In genomic region chr3:150376001-150376848, GRCh38 we compare ENCODE assay signal across 1 cellular context.
TF ChIP-seq lines count a peak whose summit lies in the region.

No MANE protein-coding gene starts in this region.

TF ChIP-seq in K562, 482 proteins besides CTCF, POLR2A, EP300 and RAD21 (continued from another document and continues in another):
- no peak for TF ChIP-seq THAP12 (CRISPR knock-in tag; IDR thresholded peaks at IDR 0.05)
- no peak for TF ChIP-seq BMI1 (IDR thresholded peaks at IDR 0.05; ENCODE audit: low read length)
- TF ChIP-seq, protein P1, sequence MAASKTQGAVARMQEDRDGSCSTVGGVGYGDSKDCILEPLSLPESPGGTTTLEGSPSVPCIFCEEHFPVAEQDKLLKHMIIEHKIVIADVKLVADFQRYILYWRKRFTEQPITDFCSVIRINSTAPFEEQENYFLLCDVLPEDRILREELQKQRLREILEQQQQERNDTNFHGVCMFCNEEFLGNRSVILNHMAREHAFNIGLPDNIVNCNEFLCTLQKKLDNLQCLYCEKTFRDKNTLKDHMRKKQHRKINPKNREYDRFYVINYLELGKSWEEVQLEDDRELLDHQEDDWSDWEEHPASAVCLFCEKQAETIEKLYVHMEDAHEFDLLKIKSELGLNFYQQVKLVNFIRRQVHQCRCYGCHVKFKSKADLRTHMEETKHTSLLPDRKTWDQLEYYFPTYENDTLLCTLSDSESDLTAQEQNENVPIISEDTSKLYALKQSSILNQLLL (CRISPR knock-in tag; IDR thresholded peaks at IDR 0.05; ENCODE audit: borderline replicate concordance): no peak
- TF ChIP-seq MEF2A (IDR thresholded peaks at IDR 0.05; ENCODE audit: control insufficient read depth, low read depth, low read length): no peak
- TF ChIP-seq ZNF830 (CRISPR knock-in tag; IDR thresholded peaks at IDR 0.05): no peak
- peak; percentile 65 for TF ChIP-seq MEIS2 (IDR thresholded peaks at IDR 0.05; ENCODE audit: partially characterized antibody)
- TF ChIP-seq, protein P2, sequence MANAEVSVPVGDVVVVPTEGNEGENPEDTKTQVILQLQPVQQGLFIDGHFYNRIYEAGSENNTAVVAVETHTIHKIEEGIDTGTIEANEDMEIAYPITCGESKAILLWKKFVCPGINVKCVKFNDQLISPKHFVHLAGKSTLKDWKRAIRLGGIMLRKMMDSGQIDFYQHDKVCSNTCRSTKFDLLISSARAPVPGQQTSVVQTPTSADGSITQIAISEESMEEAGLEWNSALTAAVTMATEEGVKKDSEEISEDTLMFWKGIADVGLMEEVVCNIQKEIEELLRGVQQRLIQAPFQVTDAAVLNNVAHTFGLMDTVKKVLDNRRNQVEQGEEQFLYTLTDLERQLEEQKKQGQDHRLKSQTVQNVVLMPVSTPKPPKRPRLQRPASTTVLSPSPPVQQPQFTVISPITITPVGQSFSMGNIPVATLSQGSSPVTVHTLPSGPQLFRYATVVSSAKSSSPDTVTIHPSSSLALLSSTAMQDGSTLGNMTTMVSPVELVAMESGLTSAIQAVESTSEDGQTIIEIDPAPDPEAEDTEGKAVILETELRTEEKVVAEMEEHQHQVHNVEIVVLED (CRISPR knock-in tag; IDR thresholded peaks at IDR 0.05): no peak
- no peak; the same call in 1 of the 2 replicates for TF ChIP-seq NCOA1 (IDR thresholded peaks at IDR 0.05; ENCODE audit: low read depth)
- TF ChIP-seq, protein P3, sequence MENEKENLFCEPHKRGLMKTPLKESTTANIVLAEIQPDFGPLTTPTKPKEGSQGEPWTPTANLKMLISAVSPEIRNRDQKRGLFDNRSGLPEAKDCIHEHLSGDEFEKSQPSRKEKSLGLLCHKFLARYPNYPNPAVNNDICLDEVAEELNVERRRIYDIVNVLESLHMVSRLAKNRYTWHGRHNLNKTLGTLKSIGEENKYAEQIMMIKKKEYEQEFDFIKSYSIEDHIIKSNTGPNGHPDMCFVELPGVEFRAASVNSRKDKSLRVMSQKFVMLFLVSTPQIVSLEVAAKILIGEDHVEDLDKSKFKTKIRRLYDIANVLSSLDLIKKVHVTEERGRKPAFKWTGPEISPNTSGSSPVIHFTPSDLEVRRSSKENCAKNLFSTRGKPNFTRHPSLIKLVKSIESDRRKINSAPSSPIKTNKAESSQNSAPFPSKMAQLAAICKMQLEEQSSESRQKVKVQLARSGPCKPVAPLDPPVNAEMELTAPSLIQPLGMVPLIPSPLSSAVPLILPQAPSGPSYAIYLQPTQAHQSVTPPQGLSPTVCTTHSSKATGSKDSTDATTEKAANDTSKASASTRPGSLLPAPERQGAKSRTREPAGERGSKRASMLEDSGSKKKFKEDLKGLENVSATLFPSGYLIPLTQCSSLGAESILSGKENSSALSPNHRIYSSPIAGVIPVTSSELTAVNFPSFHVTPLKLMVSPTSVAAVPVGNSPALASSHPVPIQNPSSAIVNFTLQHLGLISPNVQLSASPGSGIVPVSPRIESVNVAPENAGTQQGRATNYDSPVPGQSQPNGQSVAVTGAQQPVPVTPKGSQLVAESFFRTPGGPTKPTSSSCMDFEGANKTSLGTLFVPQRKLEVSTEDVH (IDR thresholded peaks at IDR 0.05; ENCODE audit: low read depth, partially characterized antibody): no peak
- no peak for TF ChIP-seq CBX1 (IDR thresholded peaks at IDR 0.05; ENCODE audit: low read depth)
- peak in 1 of 2 experiments; percentile 23; a peak in 2 of 4 replicates for TF ChIP-seq FOXA3 (CRISPR knock-in tag; conservative IDR thresholded peaks at IDR 0.05 in 1 of 2, IDR thresholded peaks at IDR 0.05 in 1 of 2)
- no peak for TF ChIP-seq ZNF165 (CRISPR knock-in tag; IDR thresholded peaks at IDR 0.05; ENCODE audit: borderline replicate concordance)
- TF ChIP-seq PML (IDR thresholded peaks at IDR 0.05; ENCODE audit: low read length): no peak
- TF ChIP-seq GTF2A2 (tag; IDR thresholded peaks at IDR 0.05): no peak
- no peak for TF ChIP-seq SAFB (IDR thresholded peaks at IDR 0.05; ENCODE audit: borderline replicate concordance, low read depth, low read length)
- TF ChIP-seq HNRNPH1 (optimal IDR thresholded peaks at IDR 0.05; ENCODE audit: low read depth, low read length): no peak
- no peak for TF ChIP-seq SAP30 (IDR thresholded peaks at IDR 0.05; ENCODE audit: borderline replicate concordance, insufficient read depth, low read depth, low read length, poor library complexity, severe bottlenecking)
- TF ChIP-seq NR2C2 (CRISPR knock-in tag; IDR thresholded peaks at IDR 0.05): no peak
- TF ChIP-seq NR2C2 (tag; IDR thresholded peaks at IDR 0.05): peak; percentile 73
- TF ChIP-seq HDAC6 (IDR thresholded peaks at IDR 0.05; ENCODE audit: low read depth, low read length): no peak
- TF ChIP-seq NR0B1 (IDR thresholded peaks at IDR 0.05; ENCODE audit: partially characterized antibody): no peak
- TF ChIP-seq, protein P4, sequence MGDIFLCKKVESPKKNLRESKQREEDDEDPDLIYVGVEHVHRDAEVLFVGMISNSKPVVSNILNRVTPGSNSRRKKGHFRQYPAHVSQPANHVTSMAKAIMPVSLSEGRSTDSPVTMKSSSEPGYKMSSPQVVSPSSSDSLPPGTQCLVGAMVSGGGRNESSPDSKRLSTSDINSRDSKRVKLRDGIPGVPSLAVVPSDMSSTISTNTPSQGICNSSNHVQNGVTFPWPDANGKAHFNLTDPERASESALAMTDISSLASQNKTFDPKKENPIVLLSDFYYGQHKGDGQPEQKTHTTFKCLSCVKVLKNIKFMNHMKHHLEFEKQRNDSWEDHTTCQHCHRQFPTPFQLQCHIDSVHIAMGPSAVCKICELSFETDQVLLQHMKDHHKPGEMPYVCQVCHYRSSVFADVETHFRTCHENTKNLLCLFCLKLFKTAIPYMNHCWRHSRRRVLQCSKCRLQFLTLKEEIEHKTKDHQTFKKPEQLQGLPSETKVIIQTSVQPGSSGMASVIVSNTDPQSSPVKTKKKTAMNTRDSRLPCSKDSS (IDR thresholded peaks at IDR 0.05; ENCODE audit: low read depth, partially characterized antibody): no peak
- no peak for TF ChIP-seq ZBTB17 (CRISPR knock-in tag; IDR thresholded peaks at IDR 0.05)
- TF ChIP-seq THAP7 (CRISPR knock-in tag; IDR thresholded peaks at IDR 0.05): no peak
- no peak for TF ChIP-seq NELFE (IDR thresholded peaks at IDR 0.05; ENCODE audit: insufficient read depth, insufficient read length)
- TF ChIP-seq, protein P5, sequence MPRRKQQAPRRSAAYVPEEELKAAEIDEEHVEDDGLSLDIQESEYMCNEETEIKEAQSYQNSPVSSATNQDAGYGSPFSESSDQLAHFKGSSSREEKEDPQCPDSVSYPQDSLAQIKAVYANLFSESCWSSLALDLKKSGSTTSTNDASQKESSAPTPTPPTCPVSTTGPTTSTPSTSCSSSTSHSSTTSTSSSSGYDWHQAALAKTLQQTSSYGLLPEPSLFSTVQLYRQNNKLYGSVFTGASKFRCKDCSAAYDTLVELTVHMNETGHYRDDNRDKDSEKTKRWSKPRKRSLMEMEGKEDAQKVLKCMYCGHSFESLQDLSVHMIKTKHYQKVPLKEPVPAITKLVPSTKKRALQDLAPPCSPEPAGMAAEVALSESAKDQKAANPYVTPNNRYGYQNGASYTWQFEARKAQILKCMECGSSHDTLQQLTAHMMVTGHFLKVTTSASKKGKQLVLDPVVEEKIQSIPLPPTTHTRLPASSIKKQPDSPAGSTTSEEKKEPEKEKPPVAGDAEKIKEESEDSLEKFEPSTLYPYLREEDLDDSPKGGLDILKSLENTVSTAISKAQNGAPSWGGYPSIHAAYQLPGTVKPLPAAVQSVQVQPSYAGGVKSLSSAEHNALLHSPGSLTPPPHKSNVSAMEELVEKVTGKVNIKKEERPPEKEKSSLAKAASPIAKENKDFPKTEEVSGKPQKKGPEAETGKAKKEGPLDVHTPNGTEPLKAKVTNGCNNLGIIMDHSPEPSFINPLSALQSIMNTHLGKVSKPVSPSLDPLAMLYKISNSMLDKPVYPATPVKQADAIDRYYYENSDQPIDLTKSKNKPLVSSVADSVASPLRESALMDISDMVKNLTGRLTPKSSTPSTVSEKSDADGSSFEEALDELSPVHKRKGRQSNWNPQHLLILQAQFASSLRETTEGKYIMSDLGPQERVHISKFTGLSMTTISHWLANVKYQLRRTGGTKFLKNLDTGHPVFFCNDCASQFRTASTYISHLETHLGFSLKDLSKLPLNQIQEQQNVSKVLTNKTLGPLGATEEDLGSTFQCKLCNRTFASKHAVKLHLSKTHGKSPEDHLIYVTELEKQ (CRISPR knock-in tag; IDR thresholded peaks at IDR 0.05): no peak; the same call in 1 of the 2 replicates
- TF ChIP-seq ZNF584 (CRISPR knock-in tag; IDR thresholded peaks at IDR 0.05; ENCODE audit: low read depth): peak; percentile 41
- no peak for TF ChIP-seq SIN3B (IDR thresholded peaks at IDR 0.05; ENCODE audit: low read depth)
- 0 out of 2 replicates have a peak, but pooled peaks have one; percentile 4 for TF ChIP-seq TEAD2 (tag; IDR thresholded peaks at IDR 0.05)
- no peak for TF ChIP-seq HLTF (IDR thresholded peaks at IDR 0.05)
- TF ChIP-seq ZNF707 (CRISPR knock-in tag; conservative IDR thresholded peaks at IDR 0.05): no peak
- no peak for TF ChIP-seq TAF7 (tag; IDR thresholded peaks at IDR 0.05)
- no peak for TF ChIP-seq ZNF449 (CRISPR knock-in tag; IDR thresholded peaks at IDR 0.05)
- no peak for TF ChIP-seq TEAD4 (IDR thresholded peaks at IDR 0.05; ENCODE audit: low read length)
- no peak for TF ChIP-seq TEAD4 (CRISPR knock-in tag; IDR thresholded peaks at IDR 0.05; ENCODE audit: borderline replicate concordance)
- no peak for TF ChIP-seq ZNF324 (CRISPR knock-in tag; IDR thresholded peaks at IDR 0.05)
- TF ChIP-seq KAT7 (CRISPR knock-in tag; IDR thresholded peaks at IDR 0.05; ENCODE audit: borderline replicate concordance): no peak
